20 cellular contexts compared by ENCODE assay signal in genomic region chr16:27678955-27679354, GRCh38.
A peak's percentile ranks its signal among the peaks of the same experiment; 100 is the strongest.
DNase-seq lines count a peak whose midpoint lies in the region; TF ChIP-seq lines count a peak whose summit lies in the region.
"Had no signal": no experiment of that assay in that cellular context is flagged by ENCODE, and none has a peak within 500 bp of the region (broad histone marks: within the 10 kb centered on the region; RNA-seq: fewer than 3 reads in every experiment).

No MANE protein-coding gene starts in this region.

- intact Hi-C loops in lower leg skin (cut with DNase I; ENCODE audit: low total_unique reads), result no loop called here

- H3K4me3 ChIP-seq in lower leg skin (ENCODE audit: low read depth, poor library complexity, severe bottlenecking), result no peak overlapping the region
- H3K4me3 ChIP-seq: GM23338, HAP-1, PC-9, SK-N-MC had no signal

- TF ChIP-seq CTCF in lower leg skin (IDR thresholded peaks at IDR 0.05) (no peak), endothelial cell (IDR thresholded peaks at IDR 0.05; ENCODE audit: unreplicated experiment) (no peak)

- 94 to 97% methylated on average over 3 of the region's 3 CpGs for WGBS in lower leg skin, 2 donors

- H3K27me3 Mint-ChIP-seq in endothelial cell (ENCODE audit: unreplicated experiment), result peaks cover 4% of the 10 kb centered on the region
- H3K27me3 Mint-ChIP-seq: IgD-negative memory B cell had no signal

- H3K9me3 Mint-ChIP-seq in endothelial cell (ENCODE audit: unreplicated experiment), result no peaks in the 10 kb centered on the region

- H3K27ac ChIP-seq in angular gyrus (ENCODE audit: low read depth, low read length), result peak overlapping the region; percentile 38
- H3K27ac ChIP-seq: PC-9, SK-N-MC had no signal

- no peak overlapping the region for H3K4me3 Mint-ChIP-seq in endothelial cell (ENCODE audit: unreplicated experiment)
- H3K4me3 Mint-ChIP-seq: GM23338, IgD-negative memory B cell had no signal

- DNase-seq in EH (ENCODE audit: low read depth), result peak; percentile 76
- peak; percentile 47 for DNase-seq in kidney tubule cell (ENCODE audit: low spot score)
- no peak for DNase-seq in lower leg skin (ENCODE audit: low spot score in 2 of 2)
- no peak for DNase-seq in cortex of kidney (lab: John Stamatoyannopoulos, UW)
- DNase-seq in endothelial cell (ENCODE audit: low spot score), result no peak
- DNase-seq in NCI-H2227 treated with DMSO at 0.1 percent for 48 hours (lab: John Stamatoyannopoulos, UW), result no peak
- DNase-seq: NCI-H1105, NCI-H146, NCI-H2029, NCI-H226, NCI-H510A treated with DMSO at 0.1 percent for 48 hours, NCI-H748 treated with DMSO at 0.1 percent for 48 hours, PC-9, RPMI8226, SHP77 treated with DMSO at 0.1 percent for 48 hours had no signal

- peaks cover 39% of the 10 kb centered on the region for H3K36me3 Mint-ChIP-seq in endothelial cell (ENCODE audit: low read depth, unreplicated experiment)

- H3K4me1 Mint-ChIP-seq in endothelial cell (ENCODE audit: unreplicated experiment), result no peaks in the 10 kb centered on the region
- H3K4me1 Mint-ChIP-seq: IgD-negative memory B cell had no signal

- H3K27ac Mint-ChIP-seq in endothelial cell (ENCODE audit: unreplicated experiment), result no peak overlapping the region
- H3K27ac Mint-ChIP-seq: GM23338 had no signal

- no peak for TF ChIP-seq POLR2A in lower leg skin (IDR thresholded peaks at IDR 0.05)

Comparison
In these comparisons a context has a peak if more than half of its experiments do, and no peak if none do; other contexts are left out.
1. DNase-seq: peak in EH (single experiment) and kidney tubule cell (single experiment); none in lower leg skin (0 of 2), cortex of kidney (single experiment), endothelial cell (single experiment) and NCI-H2227 treated with DMSO at 0.1 percent for 48 hours (single experiment).